ENCODE assay signal across 11 cellular contexts in the genomic region with DNA sequence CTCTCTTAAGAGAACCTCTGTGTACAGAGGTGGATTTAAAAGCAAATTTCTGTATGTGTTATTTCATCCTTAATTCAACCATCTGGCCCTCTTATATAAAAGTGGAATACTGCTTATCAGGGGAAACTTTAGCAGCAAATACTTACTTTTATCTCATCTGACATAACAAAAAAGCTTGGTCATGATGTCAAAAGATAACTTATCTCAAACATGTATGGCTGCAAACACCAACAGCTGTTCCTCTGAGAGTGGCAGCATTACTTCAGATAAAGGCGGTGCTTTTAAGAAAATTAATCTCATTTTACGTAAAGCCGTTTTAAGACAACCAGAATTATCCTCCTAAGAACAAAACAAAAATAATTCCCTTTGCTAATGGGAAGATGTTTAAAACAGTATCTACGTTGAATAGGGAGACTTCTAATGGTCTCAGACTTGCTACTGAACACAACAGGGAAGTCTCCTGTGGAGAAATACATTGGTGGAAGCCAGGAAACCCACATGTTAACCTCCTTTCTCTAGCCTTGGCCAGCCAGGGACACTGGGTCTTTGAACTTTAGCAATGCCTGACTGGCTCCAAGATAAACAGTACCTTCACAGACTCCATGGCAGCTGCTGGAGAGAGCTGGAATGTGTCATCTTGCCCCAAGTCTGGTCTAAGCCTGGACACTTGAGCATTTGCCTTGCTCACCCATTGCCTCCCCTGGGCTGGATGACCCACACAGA. TPM values are rescaled to one million over a fixed set of nuclear protein-coding genes. Genes with fewer than 3 reads are reported as not detected.
DNase-seq lines count a peak whose midpoint lies in the region; ATAC-seq and TF ChIP-seq lines count a peak whose summit lies in the region.
"Had no signal": no experiment of that assay in that cellular context is flagged by ENCODE, and none has a peak within 500 bp of the region (broad histone marks: within the 10 kb centered on the region; RNA-seq: fewer than 3 reads in every experiment).

No MANE protein-coding gene starts in this region.

- WGBS in right cardiac atrium: 43% methylated on average over 4 of the region's 4 CpGs
- WGBS in liver: 60% methylated on average over 4 of the region's 4 CpGs
- WGBS in aorta, 2 donors: 56 to 59% methylated on average over 4 of the region's 4 CpGs

- H3K4me1 ChIP-seq in right cardiac atrium (ENCODE audit: control insufficient read depth, insufficient read depth, low read length) (no peaks in the 10 kb centered on the region), right atrium auricular region (peaks cover 0 to 4% of the 10 kb centered on the region in 2 donors), liver (ENCODE audit: control insufficient read depth in 4 of 4, insufficient read depth in 4 of 4, low read length in 3 of 4) (peaks cover 5 to 48% (median 45%) of the 10 kb centered on the region in 4 donors), aorta (ENCODE audit: control insufficient read depth in 1 of 2, insufficient read depth in 2 of 2, low read length in 2 of 2) (peaks cover 0 to 1% of the 10 kb centered on the region in 2 donors)

- H3K4me3 ChIP-seq in right cardiac atrium (ENCODE audit: low read length) (no peak overlapping the region), right atrium auricular region (no peak overlapping the region), cardiac fibroblast (replicated peaks in 1 of 2; ENCODE audit: low read depth in 2 of 2, low read length in 2 of 2) (no peak overlapping the region), liver (ENCODE audit: low read depth in 1 of 3, low read length in 3 of 3) (peak overlapping the region in 1 of 3 donors; percentile 11), aorta (ENCODE audit: low read length in 2 of 2) (no peak overlapping the region)

- no peak for DNase-seq in right cardiac atrium
- DNase-seq in right atrium auricular region (ENCODE audit: low spot score): no peak
- DNase-seq in cardiac fibroblast (ENCODE audit: low read depth in 2 of 2): peak; percentile 22 to 28
- DNase-seq in aorta: no peak
- no peak for DNase-seq in NCI-H1436 (lab: John Stamatoyannopoulos, UW)
- DNase-seq: activated CD8-positive, alpha-beta T cell treated with anti-CD3 and anti-CD28 coated beads, Interleukin-2, amount 10 ng/mL, durations not matched to agents 7 days and 5 days; brain microvascular endothelial cell; NCI-H1436 treated with DMSO at 0.1 percent for 48 hours had no signal

- H3K9me3 ChIP-seq in right cardiac atrium (ENCODE audit: control insufficient read depth, low read length) (no peaks in the 10 kb centered on the region), right atrium auricular region (no peaks in the 10 kb centered on the region), liver (ENCODE audit: control insufficient read depth in 4 of 4, low read length in 3 of 4) (no peaks in the 10 kb centered on the region), aorta (ENCODE audit: control insufficient read depth, low read length) (no peaks in the 10 kb centered on the region)

- no peak overlapping the region for H3K27ac ChIP-seq in right cardiac atrium (ENCODE audit: low read length)
- no peak overlapping the region for H3K27ac ChIP-seq in right atrium auricular region
- peak overlapping the region; percentile 26 to 89 for H3K27ac ChIP-seq in liver (ENCODE audit: low read depth in 1 of 2, low read length in 2 of 2)
- H3K27ac ChIP-seq in aorta (ENCODE audit: low read depth in 1 of 2, low read length in 2 of 2): no peak overlapping the region
- H3K27ac ChIP-seq: brain microvascular endothelial cell had no signal

- ATAC-seq in right cardiac atrium (peak; percentile 31 to 76), aorta (ENCODE audit: low FRiP score) (peak; percentile 36), GM19455 (IDR thresholded peaks at IDR 0.05; ENCODE audit: unreplicated experiment) (no peak), GM18870 (IDR thresholded peaks at IDR 0.05; ENCODE audit: unreplicated experiment) (no peak)
- ATAC-seq: activated CD8-positive, alpha-beta T cell treated with anti-CD3 and anti-CD28 coated beads, Interleukin-2, amount 10 ng/mL, durations not matched to agents 7 days and 5 days had no signal

- H3K27me3 ChIP-seq in right cardiac atrium (ENCODE audit: control insufficient read depth, insufficient read depth) (no peaks in the 10 kb centered on the region), right atrium auricular region (no peaks in the 10 kb centered on the region), liver (ENCODE audit: control insufficient read depth in 4 of 4, insufficient read depth in 4 of 4, low read length in 3 of 4) (no peaks in the 10 kb centered on the region), aorta (ENCODE audit: control insufficient read depth in 1 of 2, insufficient read depth in 2 of 2, low read length in 1 of 2) (no peaks in the 10 kb centered on the region)
- H3K27me3 ChIP-seq: brain microvascular endothelial cell had no signal

- intact Hi-C loops in right cardiac atrium (cut with DNase I): no loop called here
- intact Hi-C loops in aorta (cut with DNase I): no loop called here

- H3K36me3 ChIP-seq in right atrium auricular region (peaks cover 12% of the 10 kb centered on the region), liver (ENCODE audit: control insufficient read depth in 4 of 4, insufficient read depth in 3 of 4, low read depth in 1 of 4, low read length in 3 of 4) (peaks cover 0 to 4% (median 0%) of the 10 kb centered on the region in 4 donors), aorta (ENCODE audit: control insufficient read depth in 1 of 2, insufficient read depth in 2 of 2, low read length in 1 of 2) (peaks cover 0 to 2% of the 10 kb centered on the region in 2 donors)
- H3K36me3 ChIP-seq: brain microvascular endothelial cell had no signal

- no peak overlapping the region for H3K9ac ChIP-seq in liver (ENCODE audit: low read depth in 1 of 2, low read length in 2 of 2)

- TF ChIP-seq RAD21 in liver (IDR thresholded peaks at IDR 0.05): peak; percentile 50 to 55

- no peak for TF ChIP-seq CTCF in right atrium auricular region (IDR thresholded peaks at IDR 0.05)
- TF ChIP-seq CTCF in cardiac fibroblast (IDR thresholded peaks at IDR 0.05; ENCODE audit: low read depth, low read length): no peak
- TF ChIP-seq CTCF in liver (IDR thresholded peaks at IDR 0.05; ENCODE audit: low read depth, low read length, missing input control): no peak

TF ChIP-seq in liver, 16 proteins besides CTCF, POLR2A, EP300 and RAD21 (continues in another document):
- TF ChIP-seq, protein P1, sequence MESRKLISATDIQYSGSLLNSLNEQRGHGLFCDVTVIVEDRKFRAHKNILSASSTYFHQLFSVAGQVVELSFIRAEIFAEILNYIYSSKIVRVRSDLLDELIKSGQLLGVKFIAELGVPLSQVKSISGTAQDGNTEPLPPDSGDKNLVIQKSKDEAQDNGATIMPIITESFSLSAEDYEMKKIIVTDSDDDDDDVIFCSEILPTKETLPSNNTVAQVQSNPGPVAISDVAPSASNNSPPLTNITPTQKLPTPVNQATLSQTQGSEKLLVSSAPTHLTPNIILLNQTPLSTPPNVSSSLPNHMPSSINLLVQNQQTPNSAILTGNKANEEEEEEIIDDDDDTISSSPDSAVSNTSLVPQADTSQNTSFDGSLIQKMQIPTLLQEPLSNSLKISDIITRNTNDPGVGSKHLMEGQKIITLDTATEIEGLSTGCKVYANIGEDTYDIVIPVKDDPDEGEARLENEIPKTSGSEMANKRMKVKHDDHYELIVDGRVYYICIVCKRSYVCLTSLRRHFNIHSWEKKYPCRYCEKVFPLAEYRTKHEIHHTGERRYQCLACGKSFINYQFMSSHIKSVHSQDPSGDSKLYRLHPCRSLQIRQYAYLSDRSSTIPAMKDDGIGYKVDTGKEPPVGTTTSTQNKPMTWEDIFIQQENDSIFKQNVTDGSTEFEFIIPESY (IDR thresholded peaks at IDR 0.05): peak; percentile 59
- TF ChIP-seq FOXA1 (IDR thresholded peaks at IDR 0.05) (peak; percentile 39), FOXA2 (IDR thresholded peaks at IDR 0.05) (peak; percentile 76), GABPA (IDR thresholded peaks at IDR 0.05 in 1 of 2, conservative IDR thresholded peaks at IDR 0.05 in 1 of 2) (no peak), HNF4A (conservative IDR thresholded peaks at IDR 0.05) (peak; percentile 88 to 90), EGR1 (IDR thresholded peaks at IDR 0.05; ENCODE audit: low read depth in 2 of 2) (peak in 1 of 2 donors; percentile 72), RXRA (IDR thresholded peaks at IDR 0.05) (peak; percentile 98), NR2F2 (IDR thresholded peaks at IDR 0.05) (no peak), TAF1 (conservative IDR thresholded peaks at IDR 0.05) (no peak)
- TF ChIP-seq, protein P2, sequence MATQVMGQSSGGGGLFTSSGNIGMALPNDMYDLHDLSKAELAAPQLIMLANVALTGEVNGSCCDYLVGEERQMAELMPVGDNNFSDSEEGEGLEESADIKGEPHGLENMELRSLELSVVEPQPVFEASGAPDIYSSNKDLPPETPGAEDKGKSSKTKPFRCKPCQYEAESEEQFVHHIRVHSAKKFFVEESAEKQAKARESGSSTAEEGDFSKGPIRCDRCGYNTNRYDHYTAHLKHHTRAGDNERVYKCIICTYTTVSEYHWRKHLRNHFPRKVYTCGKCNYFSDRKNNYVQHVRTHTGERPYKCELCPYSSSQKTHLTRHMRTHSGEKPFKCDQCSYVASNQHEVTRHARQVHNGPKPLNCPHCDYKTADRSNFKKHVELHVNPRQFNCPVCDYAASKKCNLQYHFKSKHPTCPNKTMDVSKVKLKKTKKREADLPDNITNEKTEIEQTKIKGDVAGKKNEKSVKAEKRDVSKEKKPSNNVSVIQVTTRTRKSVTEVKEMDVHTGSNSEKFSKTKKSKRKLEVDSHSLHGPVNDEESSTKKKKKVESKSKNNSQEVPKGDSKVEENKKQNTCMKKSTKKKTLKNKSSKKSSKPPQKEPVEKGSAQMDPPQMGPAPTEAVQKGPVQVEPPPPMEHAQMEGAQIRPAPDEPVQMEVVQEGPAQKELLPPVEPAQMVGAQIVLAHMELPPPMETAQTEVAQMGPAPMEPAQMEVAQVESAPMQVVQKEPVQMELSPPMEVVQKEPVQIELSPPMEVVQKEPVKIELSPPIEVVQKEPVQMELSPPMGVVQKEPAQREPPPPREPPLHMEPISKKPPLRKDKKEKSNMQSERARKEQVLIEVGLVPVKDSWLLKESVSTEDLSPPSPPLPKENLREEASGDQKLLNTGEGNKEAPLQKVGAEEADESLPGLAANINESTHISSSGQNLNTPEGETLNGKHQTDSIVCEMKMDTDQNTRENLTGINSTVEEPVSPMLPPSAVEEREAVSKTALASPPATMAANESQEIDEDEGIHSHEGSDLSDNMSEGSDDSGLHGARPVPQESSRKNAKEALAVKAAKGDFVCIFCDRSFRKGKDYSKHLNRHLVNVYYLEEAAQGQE (IDR thresholded peaks at IDR 0.05): peak; percentile 21

RNA-seq across cellular contexts. Expression of a gene that starts 18.1 kb away (rescaled TPM):
- total RNA-seq in right cardiac atrium (10 to 100 TPM; 21.8 to 26.6 (median 22.1) TPM), right atrium auricular region (10 to 100 TPM; 17.2 to 34.9 TPM), liver (10 to 100 TPM in 1 of 2 donors, 1 to 10 TPM in 1; 3.4 to 13.4 TPM), aorta (10 to 100 TPM; 19.1 to 24.5 TPM)
- polyA plus RNA-seq in right cardiac atrium (22.5 TPM), liver (1 to 10 TPM; 2.5 to 4.5 TPM), aorta (10 to 100 TPM in 1 of 2 donors, 1 to 10 TPM in 1; 3.1 to 27.2 TPM)

Comparison
In these comparisons a context has a peak if more than half of its experiments do, and no peak if none do; other contexts are left out.
1. ATAC-seq: peak in right cardiac atrium (2 of 2) and aorta (single experiment); none in GM19455 (single experiment) and GM18870 (single experiment).
2. DNase-seq: peak in cardiac fibroblast (2 of 2); none in right cardiac atrium (0 of 3), right atrium auricular region (single experiment), aorta (0 of 2) and NCI-H1436 (single experiment).
3. H3K27ac ChIP-seq: peak in liver (2 of 2); none in right cardiac atrium (single experiment), right atrium auricular region (0 of 2) and aorta (0 of 2).